ENCODE assay signal across 1 cellular context in genomic region chr5:149510136-149510535, GRCh38.
TF ChIP-seq lines count a peak whose summit lies in the region.

No MANE protein-coding gene starts in this region.

TF ChIP-seq in K562, 482 proteins besides CTCF, POLR2A, EP300 and RAD21 (continued from another document):
- peak; percentile 53; the same call in 1 of the 2 replicates for TF ChIP-seq ZNF121 (CRISPR knock-in tag; conservative IDR thresholded peaks at IDR 0.05)
- peak; percentile 14 for TF ChIP-seq RBM25 (IDR thresholded peaks at IDR 0.05; ENCODE audit: low read depth, low read length, severe bottlenecking)
- TF ChIP-seq L3MBTL2 (IDR thresholded peaks at IDR 0.05) = no peak
- TF ChIP-seq PML (IDR thresholded peaks at IDR 0.05; ENCODE audit: low read length) = no peak
